ENCODE assay signal across 1 cellular context in the genomic region with DNA sequence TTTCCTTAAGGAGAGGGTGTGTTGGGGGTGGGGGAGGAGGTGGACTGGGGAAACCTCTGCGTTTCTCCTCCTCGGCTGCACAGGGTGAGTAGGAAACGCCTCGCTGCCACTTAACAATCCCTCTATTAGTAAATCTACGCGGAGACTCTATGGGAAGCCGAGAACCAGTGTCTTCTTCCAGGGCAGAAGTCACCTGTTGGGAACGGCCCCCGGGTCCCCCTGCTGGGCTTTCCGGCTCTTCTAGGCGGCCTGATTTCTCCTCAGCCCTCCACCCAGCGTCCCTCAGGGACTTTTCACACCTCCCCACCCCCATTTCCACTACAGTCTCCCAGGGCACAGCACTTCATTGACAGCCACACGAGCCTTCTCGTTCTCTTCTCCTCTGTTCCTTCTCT.
TF ChIP-seq lines count a peak whose summit lies in the region.

No MANE protein-coding gene starts in this region.

TF ChIP-seq in K562, 482 proteins besides CTCF, POLR2A, EP300 and RAD21 (continued from another document):
- TF ChIP-seq, protein P1, sequence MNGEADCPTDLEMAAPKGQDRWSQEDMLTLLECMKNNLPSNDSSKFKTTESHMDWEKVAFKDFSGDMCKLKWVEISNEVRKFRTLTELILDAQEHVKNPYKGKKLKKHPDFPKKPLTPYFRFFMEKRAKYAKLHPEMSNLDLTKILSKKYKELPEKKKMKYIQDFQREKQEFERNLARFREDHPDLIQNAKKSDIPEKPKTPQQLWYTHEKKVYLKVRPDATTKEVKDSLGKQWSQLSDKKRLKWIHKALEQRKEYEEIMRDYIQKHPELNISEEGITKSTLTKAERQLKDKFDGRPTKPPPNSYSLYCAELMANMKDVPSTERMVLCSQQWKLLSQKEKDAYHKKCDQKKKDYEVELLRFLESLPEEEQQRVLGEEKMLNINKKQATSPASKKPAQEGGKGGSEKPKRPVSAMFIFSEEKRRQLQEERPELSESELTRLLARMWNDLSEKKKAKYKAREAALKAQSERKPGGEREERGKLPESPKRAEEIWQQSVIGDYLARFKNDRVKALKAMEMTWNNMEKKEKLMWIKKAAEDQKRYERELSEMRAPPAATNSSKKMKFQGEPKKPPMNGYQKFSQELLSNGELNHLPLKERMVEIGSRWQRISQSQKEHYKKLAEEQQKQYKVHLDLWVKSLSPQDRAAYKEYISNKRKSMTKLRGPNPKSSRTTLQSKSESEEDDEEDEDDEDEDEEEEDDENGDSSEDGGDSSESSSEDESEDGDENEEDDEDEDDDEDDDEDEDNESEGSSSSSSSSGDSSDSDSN (IDR thresholded peaks at IDR 0.05; ENCODE audit: borderline replicate concordance in 1 of 2, low read depth in 2 of 2, low read length in 2 of 2) = 0 out of 4 replicates have a peak, but pooled peaks of 1 of the 2 experiments have one; percentile 10
- TF ChIP-seq ESRRB (CRISPR knock-in tag; IDR thresholded peaks at IDR 0.05; ENCODE audit: borderline replicate concordance) = no peak
